ENCODE assay signal across 29 cellular contexts in the genomic region with DNA sequence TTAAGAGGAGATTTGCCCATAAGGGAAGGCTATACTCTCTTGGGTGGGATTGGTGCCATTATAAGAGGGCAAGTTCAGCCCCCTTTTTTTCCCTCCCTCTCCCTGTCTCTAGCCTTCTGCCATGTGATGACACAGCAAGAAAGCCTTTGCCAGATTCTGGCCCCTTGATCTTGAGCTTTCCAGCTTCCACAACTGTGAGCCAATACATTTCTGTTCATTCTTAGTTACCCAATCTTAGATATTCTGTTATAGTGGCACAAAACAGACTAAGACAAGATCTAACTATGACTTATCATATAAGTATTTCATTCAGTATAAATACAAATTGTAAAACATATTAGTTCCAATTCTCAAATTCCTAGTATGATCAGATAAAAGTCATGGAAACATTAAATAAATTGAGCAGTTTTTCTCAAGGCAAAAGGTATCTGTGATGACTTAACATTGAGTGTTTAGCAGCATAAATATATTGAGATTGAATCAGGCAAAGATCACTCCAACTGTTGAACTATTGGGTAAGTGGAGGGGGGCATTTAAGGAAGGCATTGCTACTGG.
"Had no signal": no experiment of that assay in that cellular context is flagged by ENCODE, and none has a peak within 500 bp of the region (broad histone marks: within the 10 kb centered on the region; RNA-seq: fewer than 3 reads in every experiment).

No MANE protein-coding gene starts in this region.

- H3K27me3 ChIP-seq: Peyer's patch had no signal

- H3K36me3 Mint-ChIP-seq: activated CD8-positive, alpha-beta memory T cell treated with anti-CD3 and anti-CD28 coated beads, Interleukin-2, amount 10 ng/mL, durations not matched to agents 7 days and 5 days; activated naive CD4-positive, alpha-beta T cell treated with anti-CD3 and anti-CD28 coated beads, Interleukin-2, amount 10 ng/mL, durations not matched to agents 7 days and 5 days; activated naive CD8-positive, alpha-beta T cell; brain had no signal

- H3K27ac Mint-ChIP-seq: activated CD4-positive, alpha-beta memory T cell treated with anti-CD3 and anti-CD28 coated beads, Interleukin-2, amount 10 ng/mL, durations not matched to agents 7 days and 5 days; activated CD8-positive, alpha-beta memory T cell treated with anti-CD3 and anti-CD28 coated beads, Interleukin-2, amount 10 ng/mL, durations not matched to agents 7 days and 5 days; activated naive CD4-positive, alpha-beta T cell treated with anti-CD3 and anti-CD28 coated beads, Interleukin-2, amount 10 ng/mL, durations not matched to agents 7 days and 5 days; activated naive CD8-positive, alpha-beta T cell; activated naive CD8-positive, alpha-beta T cell treated with anti-CD3 and anti-CD28 coated beads, Interleukin-2, amount 50 U/mL, for 24 hours; brain had no signal

- H3K4me1 Mint-ChIP-seq: activated CD4-positive, alpha-beta memory T cell treated with anti-CD3 and anti-CD28 coated beads, Interleukin-2, amount 10 ng/mL, durations not matched to agents 7 days and 5 days; activated CD8-positive, alpha-beta memory T cell treated with anti-CD3 and anti-CD28 coated beads, Interleukin-2, amount 10 ng/mL, durations not matched to agents 7 days and 5 days; activated naive CD4-positive, alpha-beta T cell treated with anti-CD3 and anti-CD28 coated beads, Interleukin-2, amount 10 ng/mL, durations not matched to agents 7 days and 5 days; activated naive CD8-positive, alpha-beta T cell treated with anti-CD3 and anti-CD28 coated beads, Interleukin-2, amount 50 U/mL, for 24 hours; brain had no signal

- H3K9me3 Mint-ChIP-seq: activated CD4-positive, alpha-beta memory T cell treated with anti-CD3 and anti-CD28 coated beads, Interleukin-2, amount 10 ng/mL, durations not matched to agents 7 days and 5 days; activated naive CD4-positive, alpha-beta T cell treated with anti-CD3 and anti-CD28 coated beads, Interleukin-2, amount 10 ng/mL, durations not matched to agents 7 days and 5 days; activated naive CD8-positive, alpha-beta T cell treated with anti-CD3 and anti-CD28 coated beads, Interleukin-2, amount 50 U/mL, for 24 hours; brain had no signal

- H3K4me3 ChIP-seq: Peyer's patch had no signal

- H3K4me3 Mint-ChIP-seq: activated CD4-positive, alpha-beta memory T cell treated with anti-CD3 and anti-CD28 coated beads, Interleukin-2, amount 10 ng/mL, durations not matched to agents 7 days and 5 days; activated CD8-positive, alpha-beta memory T cell treated with anti-CD3 and anti-CD28 coated beads, Interleukin-2, amount 10 ng/mL, durations not matched to agents 7 days and 5 days; activated naive CD4-positive, alpha-beta T cell treated with anti-CD3 and anti-CD28 coated beads, Interleukin-2, amount 10 ng/mL, durations not matched to agents 7 days and 5 days; activated naive CD8-positive, alpha-beta T cell; activated naive CD8-positive, alpha-beta T cell treated with anti-CD3 and anti-CD28 coated beads, Interleukin-2, amount 50 U/mL, for 24 hours; brain had no signal

- H3K27me3 Mint-ChIP-seq: activated naive CD4-positive, alpha-beta T cell treated with anti-CD3 and anti-CD28 coated beads, Interleukin-2, amount 10 ng/mL, durations not matched to agents 7 days and 5 days; activated naive CD8-positive, alpha-beta T cell; brain had no signal

- H3K36me3 ChIP-seq: Peyer's patch, WERI-Rb-1 had no signal

- H3K9me3 ChIP-seq: Peyer's patch had no signal

- H3K4me1 ChIP-seq: Peyer's patch had no signal

- DNase-seq: activated CD4-positive, alpha-beta memory T cell treated with anti-CD3 and anti-CD28 coated beads, Interleukin-2, amount 10 ng/mL, durations not matched to agents 7 days and 5 days; activated CD4-positive, alpha-beta T cell treated with anti-CD3 and anti-CD28 coated beads for 1 hour; activated CD4-positive, alpha-beta T cell treated with anti-CD3 and anti-CD28 coated beads for 48 hours; activated CD4-positive, CD25-positive, alpha-beta regulatory T cell; activated CD8-positive, alpha-beta memory T cell treated with anti-CD3 and anti-CD28 coated beads for 24 hours; activated CD8-positive, alpha-beta memory T cell treated with anti-CD3 and anti-CD28 coated beads, Interleukin-2, amount 10 ng/mL, durations not matched to agents 7 days and 5 days; activated CD8-positive, alpha-beta memory T cell treated with anti-CD3 and anti-CD28 coated beads, Interleukin-2, amount 50 U/mL, for 48 hours; activated effector memory CD4-positive, alpha-beta T cell treated with Interleukin-2 at 50 U/mL for 16 hours; activated naive CD4-positive, alpha-beta T cell treated with anti-CD3 and anti-CD28 coated beads, Interleukin-2, amount 10 ng/mL, durations not matched to agents 7 days and 5 days; activated naive CD8-positive, alpha-beta T cell treated with anti-CD3 and anti-CD28 coated beads, Interleukin-2, amount 50 U/mL, for 24 hours; activated T-cell treated with anti-CD3 and anti-CD28 coated beads, Interleukin-2, amount 50 U/mL, for 48 hours; anterior cingulate cortex; central memory CD4-positive, alpha-beta T cell; MM.1S; MV-4-11; NCI-H1092; NCI-H1436 treated with DMSO at 0.1 percent for 48 hours; NCI-H1694 treated with DMSO at 0.1 percent for 48 hours; NCI-H2029; NCI-H345; NCI-H524 treated with DMSO at 0.1 percent for 48 hours; Peyer's patch; SW 1271; T1000; WERI-Rb-1 had no signal

- H3K27ac ChIP-seq: Peyer's patch, RWPE1, WERI-Rb-1 had no signal

- ATAC-seq: activated CD8-positive, alpha-beta memory T cell treated with anti-CD3 and anti-CD28 coated beads, Interleukin-2, amount 10 ng/mL, durations not matched to agents 7 days and 5 days; activated naive CD8-positive, alpha-beta T cell treated with anti-CD3 and anti-CD28 coated beads, Interleukin-2, amount 50 U/mL, for 24 hours; Right ventricle myocardium inferior had no signal
